Comparison of ENCODE assay signal across 22 cellular contexts in genomic region chr15:66939451-66940023, GRCh38.
"Had no signal": no experiment of that assay in that cellular context is flagged by ENCODE, and none has a peak within 500 bp of the region (broad histone marks: within the 10 kb centered on the region; RNA-seq: fewer than 3 reads in every experiment).

No MANE protein-coding gene starts in this region.

- ATAC-seq: gastroesophageal sphincter; left cardiac atrium; naive thymus-derived CD4-positive, alpha-beta T cell; T-cell had no signal

- H3K36me3 Mint-ChIP-seq: activated naive CD8-positive, alpha-beta T cell treated with anti-CD3 and anti-CD28 coated beads, Interleukin-2, amount 10 ng/mL, durations not matched to agents 7 days and 5 days; T-cell had no signal

- H3K27ac ChIP-seq: breast epithelium, colonic mucosa, gastroesophageal sphincter, uterus, VCaP had no signal

- H3K4me1 ChIP-seq: breast epithelium, colonic mucosa, uterus had no signal

- H3K9me3 ChIP-seq: breast epithelium, colonic mucosa, uterus had no signal

- H3K4me1 Mint-ChIP-seq: neural crest cell had no signal

- H3K27me3 ChIP-seq: breast epithelium, colonic mucosa, gastroesophageal sphincter, uterus had no signal

- H3K36me3 ChIP-seq: breast epithelium, colonic mucosa, gastroesophageal sphincter, uterus had no signal

- H3K4me3 ChIP-seq: breast epithelium, colonic mucosa, gastroesophageal sphincter, uterus had no signal

- H3K27ac Mint-ChIP-seq: activated naive CD8-positive, alpha-beta T cell treated with anti-CD3 and anti-CD28 coated beads, Interleukin-2, amount 10 ng/mL, durations not matched to agents 7 days and 5 days; activated T-cell treated with anti-CD3 and anti-CD28 coated beads, Interleukin-2, amount 50 U/mL, for 24 hours; naive thymus-derived CD4-positive, alpha-beta T cell; progenitor cell of endocrine pancreas; T-cell; T-helper 2 cell treated with Interferon-gamma antibody and Interleukin-4, amounts not matched to agents 5 μg/mL and 100 μg/mL, for 36 hours had no signal

- H3K9me3 Mint-ChIP-seq: neural crest cell had no signal

- DNase-seq: activated CD8-positive, alpha-beta memory T cell treated with anti-CD3 and anti-CD28 coated beads for 24 hours; activated CD8-positive, alpha-beta memory T cell treated with anti-CD3 and anti-CD28 coated beads, Interleukin-2, amount 50 U/mL, for 4 hours; activated naive CD4-positive, alpha-beta T cell treated with Interleukin-2 at 50 U/mL for 16 hours; activated naive CD8-positive, alpha-beta T cell treated with anti-CD3 and anti-CD28 coated beads, Interleukin-2, amount 10 ng/mL, durations not matched to agents 7 days and 5 days; activated T-cell treated with anti-CD3 and anti-CD28 coated beads, Interleukin-2, amount 50 U/mL, for 24 hours; amniotic stem cell; colonic mucosa; left cardiac atrium; mesendoderm; naive thymus-derived CD4-positive, alpha-beta T cell; retina; stimulated activated CD4-positive, alpha-beta T cell treated with anti-CD3 and anti-CD28 coated beads, Interleukin-4, amount 100 ng/mL, for 4 hours; stimulated activated naive CD8-positive, alpha-beta T cell treated with anti-CD3 and anti-CD28 coated beads, Interleukin-15, amount 100 ng/mL, for 72 hours; T-cell; trophoblast cell; uterus had no signal

- H3K4me3 Mint-ChIP-seq: activated naive CD8-positive, alpha-beta T cell treated with anti-CD3 and anti-CD28 coated beads, Interleukin-2, amount 10 ng/mL, durations not matched to agents 7 days and 5 days; activated T-cell treated with anti-CD3 and anti-CD28 coated beads, Interleukin-2, amount 50 U/mL, for 24 hours; naive thymus-derived CD4-positive, alpha-beta T cell; neural crest cell; stimulated activated naive CD8-positive, alpha-beta T cell treated with anti-CD3 and anti-CD28 coated beads, Interleukin-15, amount 100 ng/mL, for 72 hours; T-cell; T-helper 2 cell treated with Interferon-gamma antibody and Interleukin-4, amounts not matched to agents 5 μg/mL and 100 μg/mL, for 36 hours had no signal
